ENCODE assay signal across 7 cellular contexts in genomic region chr1:43530483-43531452, GRCh38. TPM values are rescaled to one million over a fixed set of nuclear protein-coding genes. Genes with fewer than 3 reads are reported as not detected.
DNase-seq lines count a peak whose midpoint lies in the region; TF ChIP-seq lines count a peak whose summit lies in the region.

Gene PTPRF, plus strand, starts transcription at chr1:43530883. Its CDS starts 14,193 bp downstream, at chr1:43545076.

- POLR2A ChIA-PET in activated CD4-positive, alpha-beta memory T cell treated with anti-CD3 and anti-CD28 coated beads, Interleukin-2, amount 10 ng/mL, durations not matched to agents 7 days and 5 days (lab: Charles Lee) = interaction anchor here (1.2 to 1.3 kb wide), 2 partner anchors 78 to 119 kb away, joined by 3 read pairs; partner anchors contain the start of gene KDM4A

- DNase-seq in GM12865 (ENCODE audit: low read depth) (peak; percentile 18), NCI-H2029 (lab: John Stamatoyannopoulos, UW) (peak; percentile 75), epithelial cell of esophagus (ENCODE audit: low read depth) (peak; percentile 62), superior temporal gyrus (ENCODE audit: extremely low spot score) (peak; percentile 78)
- DNase-seq in activated CD4-positive, alpha-beta memory T cell treated with anti-CD3 and anti-CD28 coated beads, Interleukin-2, amount 10 ng/mL, durations not matched to agents 7 days and 5 days = peak; percentile 23
- no peak for DNase-seq in NK-92 treated with Interleukin-12 subunit alpha and Interleukin-12 subunit beta, amount 100 ng/mL, for 24 hours (lab: John Stamatoyannopoulos, UW)

- peaks cover 20% of the 10 kb centered on the region for H3K4me1 Mint-ChIP-seq in activated CD4-positive, alpha-beta memory T cell treated with anti-CD3 and anti-CD28 coated beads, Interleukin-2, amount 10 ng/mL, durations not matched to agents 7 days and 5 days

- no peak within 1 kb of the TSS for H3K27ac Mint-ChIP-seq in activated CD4-positive, alpha-beta memory T cell treated with anti-CD3 and anti-CD28 coated beads, Interleukin-2, amount 10 ng/mL, durations not matched to agents 7 days and 5 days

- H3K36me3 Mint-ChIP-seq in activated CD4-positive, alpha-beta memory T cell treated with anti-CD3 and anti-CD28 coated beads, Interleukin-2, amount 10 ng/mL, durations not matched to agents 7 days and 5 days (ENCODE audit: low read depth) = no peaks in the 10 kb centered on the region

- 0 to 1% methylated on average over 21 to 42 of the region's 97 CpGs for WGBS in mesodermal cell (ENCODE audit: insufficient coverage in 2 of 2), 2 experiments

- CTCF ChIA-PET in activated CD4-positive, alpha-beta memory T cell treated with anti-CD3 and anti-CD28 coated beads, Interleukin-2, amount 10 ng/mL, durations not matched to agents 7 days and 5 days (lab: Charles Lee) = interaction anchor here (0.6 to 3.0 kb wide), 5 partner anchors 24 to 424 kb away, joined by 3 to 20 read pairs (median 4); partner anchors contain the start of genes ARTN and KDM4A

- H3K4me3 ChIP-seq in GM12865 (ENCODE audit: low read depth, low read length) (peak within 1 kb of the TSS; percentile 35), epithelial cell of esophagus (ENCODE audit: low read length) (peak within 1 kb of the TSS; percentile 93), mesodermal cell (ENCODE audit: extremely low read depth, insufficient read depth, low read length, poor library complexity, severe bottlenecking) (peak within 1 kb of the TSS; percentile 50)

- H3K4me1 ChIP-seq in mesodermal cell (ENCODE audit: control insufficient read depth, insufficient read depth, low read length, poor library complexity, severe bottlenecking) = peaks cover 18% of the 10 kb centered on the region

- no peak for TF ChIP-seq CTCF in GM12865 (IDR thresholded peaks at IDR 0.05; ENCODE audit: insufficient read depth, low read depth, low read length, missing control alignments)
- TF ChIP-seq CTCF in epithelial cell of esophagus (IDR thresholded peaks at IDR 0.05; ENCODE audit: insufficient read depth, low read depth, low read length, missing control alignments) = no peak

- no peaks in the 10 kb centered on the region for H3K36me3 ChIP-seq in mesodermal cell (ENCODE audit: control insufficient read depth, insufficient read depth, low read length)

- H3K4me3 Mint-ChIP-seq in activated CD4-positive, alpha-beta memory T cell treated with anti-CD3 and anti-CD28 coated beads, Interleukin-2, amount 10 ng/mL, durations not matched to agents 7 days and 5 days = peak within 1 kb of the TSS; percentile 73

- H3K9me3 ChIP-seq in mesodermal cell (ENCODE audit: control insufficient read depth, low read length) = no peaks in the 10 kb centered on the region

- peaks cover 47% of the 10 kb centered on the region for H3K27me3 Mint-ChIP-seq in activated CD4-positive, alpha-beta memory T cell treated with anti-CD3 and anti-CD28 coated beads, Interleukin-2, amount 10 ng/mL, durations not matched to agents 7 days and 5 days

- no peak within 1 kb of the TSS for H3K27ac ChIP-seq in mesodermal cell (ENCODE audit: low read depth, low read length, severe bottlenecking)

- H3K9me3 Mint-ChIP-seq in activated CD4-positive, alpha-beta memory T cell treated with anti-CD3 and anti-CD28 coated beads, Interleukin-2, amount 10 ng/mL, durations not matched to agents 7 days and 5 days = no peaks in the 10 kb centered on the region

RNA-seq across cellular contexts. Expression of gene PTPRF, which starts in this region (rescaled TPM):
- 1 to 10 TPM; 2.1 to 2.4 TPM for total RNA-seq in activated CD4-positive, alpha-beta memory T cell treated with anti-CD3 and anti-CD28 coated beads, Interleukin-2, amount 10 ng/mL, durations not matched to agents 7 days and 5 days
- polyA plus RNA-seq in mesodermal cell (2013, experiment 1 of 2) = 125 TPM
- polyA plus RNA-seq in mesodermal cell (2013, experiment 2 of 2) = 107 TPM

Comparison
In these comparisons a context has a peak if more than half of its experiments do, and no peak if none do; other contexts are left out.
1. H3K4me3 ChIP-seq: peak in every context shown above with its lines; median percentile 93 in epithelial cell of esophagus; 50 in mesodermal cell; 35 in GM12865.